ENCODE assay signal across 28 cellular contexts in genomic region chr21:32674038-32674437, GRCh38.
"Had no signal": no experiment of that assay in that cellular context is flagged by ENCODE, and none has a peak within 500 bp of the region (broad histone marks: within the 10 kb centered on the region; RNA-seq: fewer than 3 reads in every experiment).

No MANE protein-coding gene starts in this region.

- ATAC-seq: natural killer cell; psoas muscle; right cardiac atrium; right lobe of liver; stimulated activated effector memory CD8-positive, alpha-beta T cell treated with anti-CD3 and anti-CD28 coated beads, Interleukin-12 subunit alpha, Interleukin-12 subunit beta, amount 100 ng/mL, for 72 hours; stimulated activated naive B cell treated with anti-CD40 and anti-IgM and Interleukin-4, amounts not matched to agents 10 μg/mL and 1 μg/mL and 100 μg/mL, for 72 hours had no signal

- H3K4me1 Mint-ChIP-seq: nephron; neural progenitor cell; stimulated activated effector memory CD8-positive, alpha-beta T cell treated with anti-CD3 and anti-CD28 coated beads, Interleukin-12 subunit alpha, Interleukin-12 subunit beta, amount 100 ng/mL, for 72 hours had no signal

- H3K79me2 ChIP-seq: parathyroid adenoma had no signal

- H3K9ac ChIP-seq: neural progenitor cell, parathyroid adenoma had no signal

- H3K4me3 ChIP-seq: neural progenitor cell, ovary, psoas muscle, right lobe of liver, sigmoid colon, stomach, thoracic aorta, thyroid gland, tibial nerve, upper lobe of left lung, vagina had no signal

- H2AFZ ChIP-seq: neural progenitor cell, parathyroid adenoma had no signal

- H3K4me2 ChIP-seq: neural progenitor cell had no signal

- DNase-seq: natural killer cell; occipital lobe; ovary; posterior cingulate gyrus; psoas muscle; right cardiac atrium; right lobe of liver; sigmoid colon; small intestine; stimulated activated CD4-positive, alpha-beta T cell treated with anti-CD3 and anti-CD28 coated beads, Interleukin-15, amount 100 ng/mL, for 24 hours; stimulated activated CD4-positive, alpha-beta T cell treated with anti-CD3 and anti-CD28 coated beads, Interleukin-2, amount 100 ng/mL, for 24 hours; stimulated activated CD4-positive, alpha-beta T cell treated with anti-CD3 and anti-CD28 coated beads, Interleukin-4, amount 100 ng/mL, for 24 hours; stimulated activated naive B cell treated with anti-CD40 and anti-IgM and Interleukin-4, amounts not matched to agents 10 μg/mL and 1 μg/mL and 100 μg/mL, for 72 hours; stimulated activated naive CD4-positive, alpha-beta T cell treated with Interleukin-2 at 50 U/mL for 16 hours; stomach; thyroid gland; trophoblast cell; upper lobe of left lung had no signal

- H3K36me3 ChIP-seq: neural progenitor cell, ovary had no signal

- H3K4me1 ChIP-seq: neural progenitor cell, parathyroid adenoma, psoas muscle, sigmoid colon, stomach, thyroid gland, tibial nerve, upper lobe of left lung, vagina had no signal

- FAIRE-seq: small intestine, urothelium cell line had no signal

- H3K27me3 Mint-ChIP-seq: progenitor cell of endocrine pancreas; stimulated activated naive B cell treated with anti-CD40 and anti-IgM and Interleukin-4, amounts not matched to agents 10 μg/mL and 1 μg/mL and 100 μg/mL, for 72 hours; stimulated activated naive CD8-positive, alpha-beta T cell treated with anti-CD3 and anti-CD28 coated beads, Interleukin-15, Interleukin-2, amounts not matched to agents 100 ng/mL and 50 ng/mL, for 24 hours had no signal

- H3K9me3 ChIP-seq: ovary, psoas muscle, right lobe of liver, sigmoid colon, stomach, thoracic aorta, thyroid gland, tibial nerve, upper lobe of left lung, vagina had no signal

- H3K27ac ChIP-seq: neural progenitor cell, ovary, parathyroid adenoma, psoas muscle, right lobe of liver, sigmoid colon, stomach, thoracic aorta, thyroid gland, tibial nerve, upper lobe of left lung, vagina had no signal

- H3K36me3 Mint-ChIP-seq: neural progenitor cell had no signal

- H3K9me3 Mint-ChIP-seq: natural killer cell; nephron; neural progenitor cell; stimulated activated effector memory CD8-positive, alpha-beta T cell treated with anti-CD3 and anti-CD28 coated beads, Interleukin-12 subunit alpha, Interleukin-12 subunit beta, amount 100 ng/mL, for 72 hours; stimulated activated naive CD8-positive, alpha-beta T cell treated with anti-CD3 and anti-CD28 coated beads, Interleukin-15, Interleukin-2, amounts not matched to agents 100 ng/mL and 50 ng/mL, for 24 hours had no signal

- H3K4me3 Mint-ChIP-seq: natural killer cell; nephron; neural progenitor cell; stimulated activated effector memory CD8-positive, alpha-beta T cell treated with anti-CD3 and anti-CD28 coated beads, Interleukin-12 subunit alpha, Interleukin-12 subunit beta, amount 100 ng/mL, for 72 hours; stimulated activated naive B cell treated with anti-CD40 and anti-IgM and Interleukin-4, amounts not matched to agents 10 μg/mL and 1 μg/mL and 100 μg/mL, for 72 hours; stimulated activated naive CD8-positive, alpha-beta T cell treated with anti-CD3 and anti-CD28 coated beads, Interleukin-15, Interleukin-2, amounts not matched to agents 100 ng/mL and 50 ng/mL, for 24 hours had no signal

- H3K27me3 ChIP-seq: neural progenitor cell, ovary, right lobe of liver, sigmoid colon, stomach, thyroid gland, tibial nerve, upper lobe of left lung, vagina had no signal

- H3K27ac Mint-ChIP-seq: natural killer cell; nephron; neural progenitor cell; progenitor cell of endocrine pancreas; stimulated activated effector memory CD8-positive, alpha-beta T cell treated with anti-CD3 and anti-CD28 coated beads, Interleukin-12 subunit alpha, Interleukin-12 subunit beta, amount 100 ng/mL, for 72 hours; stimulated activated naive B cell treated with anti-CD40 and anti-IgM and Interleukin-4, amounts not matched to agents 10 μg/mL and 1 μg/mL and 100 μg/mL, for 72 hours; stimulated activated naive CD8-positive, alpha-beta T cell treated with anti-CD3 and anti-CD28 coated beads, Interleukin-15, Interleukin-2, amounts not matched to agents 100 ng/mL and 50 ng/mL, for 24 hours had no signal
